24 cellular contexts compared by ENCODE assay signal in the genomic region with DNA sequence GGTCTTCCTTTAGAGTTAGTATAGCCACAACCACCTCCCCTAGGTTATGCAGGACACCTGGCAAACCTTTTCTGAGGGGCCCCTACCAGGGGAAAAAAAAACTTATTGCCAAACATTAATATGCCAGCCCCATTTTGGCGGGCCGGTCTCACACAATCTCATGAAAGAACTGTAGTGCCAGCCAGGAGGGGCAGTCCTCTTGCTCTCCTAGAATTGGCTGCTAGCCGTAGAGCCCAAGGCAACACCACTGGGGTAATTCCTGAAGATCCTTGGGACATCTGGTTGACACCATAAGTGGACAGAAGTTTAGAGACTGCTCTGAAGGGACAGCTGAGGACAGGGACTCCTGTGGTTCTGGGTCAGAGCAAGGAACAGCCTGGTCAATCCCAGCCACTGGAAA. TPM values are rescaled to one million over a fixed set of nuclear protein-coding genes. Genes with fewer than 3 reads are reported as not detected.
A peak's percentile ranks its signal among the peaks of the same experiment; 100 is the strongest.
DNase-seq lines count a peak whose midpoint lies in the region; ATAC-seq and TF ChIP-seq lines count a peak whose summit lies in the region.
"Had no signal": no experiment of that assay in that cellular context is flagged by ENCODE, and none has a peak within 500 bp of the region (broad histone marks: within the 10 kb centered on the region; RNA-seq: fewer than 3 reads in every experiment).

No MANE protein-coding gene starts in this region.

- H4K20me1 ChIP-seq in neural cell (ENCODE audit: insufficient read depth) (no peaks in the 10 kb centered on the region), Karpas-422 (ENCODE audit: insufficient read depth, low read depth, low read length) (no peaks in the 10 kb centered on the region), PC-3 (ENCODE audit: low read length) (no peaks in the 10 kb centered on the region)

- H3K9me3 Mint-ChIP-seq in activated CD8-positive, alpha-beta T cell treated with anti-CD3 and anti-CD28 coated beads, Interleukin-2, amount 10 ng/mL, durations not matched to agents 7 days and 5 days (ENCODE audit: insufficient read depth) = no peaks in the 10 kb centered on the region
- H3K9me3 Mint-ChIP-seq: CD8-positive, alpha-beta T cell had no signal

- intact Hi-C loops in tibial artery (cut with DNase I; ENCODE audit: low total_unique reads) = no loop called here
- intact Hi-C loops in PC-3 (cut with micrococcal nuclease) = no loop called here

- H3F3A ChIP-seq in neural cell (ENCODE audit: insufficient read depth, low read length, poor library complexity, severe bottlenecking) = no peaks in the 10 kb centered on the region
- no peaks in the 10 kb centered on the region for H3F3A ChIP-seq in PC-3 (ENCODE audit: low read length, unreplicated experiment)

- POLR2A ChIA-PET in PC-3 (lab: Charles Lee; ENCODE audit: unreplicated experiment) = no interaction called here
- POLR2A ChIA-PET in activated CD8-positive, alpha-beta T cell treated with anti-CD3 and anti-CD28 coated beads, Interleukin-2, amount 10 ng/mL, durations not matched to agents 7 days and 5 days (lab: Charles Lee) = no interaction called here

- peak overlapping the region; percentile 41 for H3K27ac ChIP-seq in neural cell (ENCODE audit: low read length)
- peak overlapping the region; percentile 77 to 98 for H3K27ac ChIP-seq in tibial artery
- H3K27ac ChIP-seq in Karpas-422 (ENCODE audit: low read length) = no peak overlapping the region
- H3K27ac ChIP-seq in PC-3 (ENCODE audit: low read length) = no peak overlapping the region
- H3K27ac ChIP-seq: 22Rv1, SJCRH30 had no signal

- H3K27ac Mint-ChIP-seq in activated CD8-positive, alpha-beta T cell treated with anti-CD3 and anti-CD28 coated beads, Interleukin-2, amount 10 ng/mL, durations not matched to agents 7 days and 5 days = no peak overlapping the region
- H3K27ac Mint-ChIP-seq: CD8-positive, alpha-beta T cell had no signal

- no peak for TF ChIP-seq RAD21 in neural cell (conservative IDR thresholded peaks at IDR 0.05)

- no peak overlapping the region for H3K4me3 Mint-ChIP-seq in activated CD8-positive, alpha-beta T cell treated with anti-CD3 and anti-CD28 coated beads, Interleukin-2, amount 10 ng/mL, durations not matched to agents 7 days and 5 days
- H3K4me3 Mint-ChIP-seq: CD8-positive, alpha-beta T cell had no signal

- no peaks in the 10 kb centered on the region for H3K9me2 ChIP-seq in neural cell (ENCODE audit: insufficient read depth, low read length)
- no peaks in the 10 kb centered on the region for H3K9me2 ChIP-seq in Karpas-422 (replicated peaks; ENCODE audit: insufficient read depth, low read length)
- no peaks in the 10 kb centered on the region for H3K9me2 ChIP-seq in PC-3 (replicated peaks; ENCODE audit: low read length)

- H3K9ac ChIP-seq in neural cell (ENCODE audit: low read length) (no peak overlapping the region), Karpas-422 (ENCODE audit: low read length) (no peak overlapping the region), PC-3 (ENCODE audit: low read length) (no peak overlapping the region)

- TF ChIP-seq EP300 in neural cell (conservative IDR thresholded peaks at IDR 0.05; ENCODE audit: poor library complexity, severe bottlenecking) = no peak

- no peaks in the 10 kb centered on the region for H3K79me2 ChIP-seq in neural cell (replicated peaks; ENCODE audit: insufficient read depth, low read length)
- no peaks in the 10 kb centered on the region for H3K79me2 ChIP-seq in Karpas-422 (ENCODE audit: low read length)
- peaks cover 64% of the 10 kb centered on the region for H3K79me2 ChIP-seq in PC-3 (ENCODE audit: low read length)

- H3K4me1 ChIP-seq in tibial artery (peaks cover 4 to 96% (median 55%) of the 10 kb centered on the region in 4 donors), Karpas-422 (ENCODE audit: low read length) (peaks cover 3% of the 10 kb centered on the region; the same call in 1 of the 2 replicates), PC-3 (ENCODE audit: insufficient read depth, low read length) (0 out of 2 replicates have a peak, but pooled peaks cover 3% of the 10 kb centered on the region)

- no peaks in the 10 kb centered on the region for H3K4me1 Mint-ChIP-seq in activated CD8-positive, alpha-beta T cell treated with anti-CD3 and anti-CD28 coated beads, Interleukin-2, amount 10 ng/mL, durations not matched to agents 7 days and 5 days (ENCODE audit: low read depth)

- no peak overlapping the region for H3K4me2 ChIP-seq in neural cell (ENCODE audit: low read length)
- no peak overlapping the region for H3K4me2 ChIP-seq in Karpas-422 (ENCODE audit: low read depth, low read length, poor library complexity, severe bottlenecking)
- no peak overlapping the region for H3K4me2 ChIP-seq in PC-3 (ENCODE audit: low read length)

- no peak overlapping the region for H3K4me3 ChIP-seq in neural cell (ENCODE audit: low read length)
- H3K4me3 ChIP-seq in tibial artery = no peak overlapping the region
- no peak overlapping the region for H3K4me3 ChIP-seq in Karpas-422 (ENCODE audit: low read length)
- no peak overlapping the region for H3K4me3 ChIP-seq in PC-3 (ENCODE audit: low read length)
- H3K4me3 ChIP-seq: SJCRH30 had no signal

- CTCF ChIA-PET in PC-3 (lab: Charles Lee) = no interaction called here
- CTCF ChIA-PET in activated CD8-positive, alpha-beta T cell treated with anti-CD3 and anti-CD28 coated beads, Interleukin-2, amount 10 ng/mL, durations not matched to agents 7 days and 5 days (lab: Charles Lee) = interaction anchor here (1.2 kb wide), 1 partner anchor 173 kb away, joined by 3 read pairs; no protein-coding TSS in a partner anchor

- peaks cover 7% of the 10 kb centered on the region for H3K27me3 Mint-ChIP-seq in activated CD8-positive, alpha-beta T cell treated with anti-CD3 and anti-CD28 coated beads, Interleukin-2, amount 10 ng/mL, durations not matched to agents 7 days and 5 days (ENCODE audit: low read depth)

- no peaks in the 10 kb centered on the region for H3K36me3 Mint-ChIP-seq in activated CD8-positive, alpha-beta T cell treated with anti-CD3 and anti-CD28 coated beads, Interleukin-2, amount 10 ng/mL, durations not matched to agents 7 days and 5 days (ENCODE audit: low read depth)
- H3K36me3 Mint-ChIP-seq: CD8-positive, alpha-beta T cell had no signal

- no peak for ATAC-seq in PC-3
- no peak for ATAC-seq in activated CD8-positive, alpha-beta T cell treated with anti-CD3 and anti-CD28 coated beads, Interleukin-2, amount 10 ng/mL, durations not matched to agents 7 days and 5 days
- ATAC-seq: CD8-positive, alpha-beta T cell; Panc1 had no signal

- no peaks in the 10 kb centered on the region for H3K9me3 ChIP-seq in neural cell (ENCODE audit: low read length)
- no peaks in the 10 kb centered on the region for H3K9me3 ChIP-seq in tibial artery
- no peaks in the 10 kb centered on the region for H3K9me3 ChIP-seq in Karpas-422 (ENCODE audit: low read length)
- H3K9me3 ChIP-seq in PC-3 (ENCODE audit: low read length) = no peaks in the 10 kb centered on the region
- H3K9me3 ChIP-seq: SJCRH30 had no signal

- DNase-seq in DMS 273 (lab: John Stamatoyannopoulos, UW; ENCODE audit: unreplicated experiment) (peak; percentile 22), DMS 273 treated with DMSO at 0.1 percent for 48 hours (lab: John Stamatoyannopoulos, UW) (no peak), tibial artery (no peak), SIG-M5 treated with dmso at 0.1 percent for 504 hours (lab: John Stamatoyannopoulos, UW; ENCODE audit: unreplicated experiment) (no peak), Karpas-422 (no peak), PC-3 (no peak)
- DNase-seq in activated CD8-positive, alpha-beta T cell treated with anti-CD3 and anti-CD28 coated beads, Interleukin-2, amount 10 ng/mL, durations not matched to agents 7 days and 5 days = no peak
- DNase-seq: Calu3; CD8-positive, alpha-beta T cell; DMS53; GDM1; GOT3; HCEC 1CT; KG1; NCI-H1105; NCI-H146; NCI-H2029; NCI-H226; NCI-H774; NK-92 treated with Interleukin-12 subunit alpha and Interleukin-12 subunit beta, amount 100 ng/mL, for 24 hours; SJCRH30 had no signal

- TF ChIP-seq CTCF in neural cell (IDR thresholded peaks at IDR 0.05; ENCODE audit: poor library complexity, severe bottlenecking) (no peak), tibial artery (IDR thresholded peaks at IDR 0.05) (no peak), PC-3 (conservative IDR thresholded peaks at IDR 0.05; ENCODE audit: low read depth, low read length) (no peak)

- BruUV-seq in PC-3 (replicated peaks; lab: Mats Ljungman, UMichigan) = no TSS peak

- H3K27me3 ChIP-seq in neural cell (ENCODE audit: insufficient read depth, low read depth, low read length) (no peaks in the 10 kb centered on the region), tibial artery (no peaks in the 10 kb centered on the region), Karpas-422 (ENCODE audit: low read length) (no peaks in the 10 kb centered on the region), PC-3 (ENCODE audit: low read length) (no peaks in the 10 kb centered on the region)
- H3K27me3 ChIP-seq: SJCRH30 had no signal

- H3K36me3 ChIP-seq in neural cell (ENCODE audit: insufficient read depth, low read length) (no peaks in the 10 kb centered on the region), tibial artery (no peaks in the 10 kb centered on the region), Karpas-422 (ENCODE audit: insufficient read depth, low read length) (no peaks in the 10 kb centered on the region), PC-3 (ENCODE audit: low read depth, low read length) (no peaks in the 10 kb centered on the region)
- H3K36me3 ChIP-seq: SJCRH30 had no signal

- H2AFZ ChIP-seq in neural cell (ENCODE audit: low read depth, low read length) = no peak overlapping the region
- no peak overlapping the region for H2AFZ ChIP-seq in Karpas-422 (ENCODE audit: low read length)
- no peak overlapping the region for H2AFZ ChIP-seq in PC-3 (ENCODE audit: low read length)

TF ChIP-seq in neural cell, 6 proteins besides CTCF, POLR2A, EP300 and RAD21:
- TF ChIP-seq SMC3 (conservative IDR thresholded peaks at IDR 0.05; ENCODE audit: poor library complexity) = no peak
- no peak for TF ChIP-seq EZH2 (IDR thresholded peaks at IDR 0.05; ENCODE audit: borderline replicate concordance, insufficient read depth, low read length, poor library complexity, severe bottlenecking)
- TF ChIP-seq POLR2AphosphoS5 (IDR thresholded peaks at IDR 0.05) = no peak

RNA-seq across cellular contexts. Expression of gene NAV2, which starts 24.2 kb away (rescaled TPM):
- 3.0 and 3.5 TPM in 2 replicates for polyA plus RNA-seq in neural cell
- 6.3 and 12.0 TPM in 2 replicates for polyA minus RNA-seq in neural cell
- 0.04 TPM in 1 of 2 replicates, not detected in the other for total RNA-seq in Karpas-422 (2014; rRNA removed; shearing (Covaris generic); ENCODE audit: low replicate concordance)
- total RNA-seq in PC-3 (2014; rRNA removed) = 10.4 and 14.9 TPM in 2 replicates
- under 1 TPM; 0.23 to 0.71 TPM for total RNA-seq in activated CD8-positive, alpha-beta T cell treated with anti-CD3 and anti-CD28 coated beads, Interleukin-2, amount 10 ng/mL, durations not matched to agents 7 days and 5 days

Comparison
In these comparisons a context has a peak if more than half of its experiments do, and no peak if none do; other contexts are left out.
1. H3K27ac ChIP-seq: peak in neural cell (single experiment) and tibial artery (2 of 2); none in Karpas-422 (single experiment) and PC-3 (single experiment).